In genomic region chr17:46940692-46941404, GRCh38 we compare ENCODE assay signal across 9 cellular contexts. TPM values are rescaled to one million over a fixed set of nuclear protein-coding genes. Genes with fewer than 3 reads are reported as not detected.
DNase-seq lines count a peak whose midpoint lies in the region; ATAC-seq and TF ChIP-seq lines count a peak whose summit lies in the region.
"Had no signal": no experiment of that assay in that cellular context is flagged by ENCODE, and none has a peak within 500 bp of the region (broad histone marks: within the 10 kb centered on the region; RNA-seq: fewer than 3 reads in every experiment).

No MANE protein-coding gene starts in this region.

- H3K36me3 ChIP-seq in A673 (ENCODE audit: insufficient read depth, low read length, poor library complexity, severe bottlenecking), result no peaks in the 10 kb centered on the region
- H3K36me3 ChIP-seq in RWPE2 (ENCODE audit: low read depth), result peaks cover 43% of the 10 kb centered on the region
- no peaks in the 10 kb centered on the region for H3K36me3 ChIP-seq in ovary
- H3K36me3 ChIP-seq in upper lobe of left lung, result peaks cover 16 to 57% (median 43%) of the 10 kb centered on the region in 4 donors

- no peaks in the 10 kb centered on the region for H3K9me3 Mint-ChIP-seq in activated T-helper 2 cell treated with anti-CD3 and anti-CD28 coated beads, Interferon-gamma antibody, Interleukin-2, Interleukin-4, amounts not matched to agents 10 μg/mL and 5 μg/mL and 100 μg/mL, durations not matched to agents 14 hours and 24 hours and 36 hours
- H3K9me3 Mint-ChIP-seq: stimulated activated naive CD8-positive, alpha-beta T cell treated with anti-CD3 and anti-CD28 coated beads, Interleukin-15, Interleukin-2, amounts not matched to agents 100 ng/mL and 50 ng/mL, for 24 hours had no signal

- peak; percentile 71 for TF ChIP-seq CTCF in A673 (conservative IDR thresholded peaks at IDR 0.05; ENCODE audit: low read depth, low read length)
- peak; percentile 93 for TF ChIP-seq CTCF in RWPE2 (IDR thresholded peaks at IDR 0.05; ENCODE audit: poor library complexity, severe bottlenecking)
- TF ChIP-seq CTCF in fibroblast of villous mesenchyme (IDR thresholded peaks at IDR 0.05; ENCODE audit: insufficient read depth, low read depth, low read length), result peak; percentile 95
- peak in 2 of 3 donors; percentile 47 to 48 for TF ChIP-seq CTCF in ovary (IDR thresholded peaks at IDR 0.05)
- TF ChIP-seq CTCF in upper lobe of left lung (IDR thresholded peaks at IDR 0.05), result peak; percentile 47 to 74 (median 66)

- WGBS in ovary, 3 donors, result 34 to 39% (median 38%) methylated on average over 7 of the region's 7 CpGs
- 50 to 54% methylated on average over 6 to 7 of the region's 7 CpGs for WGBS in upper lobe of left lung, 2 donors

- TF ChIP-seq EP300 in ovary (IDR thresholded peaks at IDR 0.05) (no peak), upper lobe of left lung (IDR thresholded peaks at IDR 0.05) (no peak)

- peak overlapping the region; percentile 24 for H3K27ac Mint-ChIP-seq in activated T-helper 2 cell treated with anti-CD3 and anti-CD28 coated beads, Interferon-gamma antibody, Interleukin-2, Interleukin-4, amounts not matched to agents 10 μg/mL and 5 μg/mL and 100 μg/mL, durations not matched to agents 14 hours and 24 hours and 36 hours
- H3K27ac Mint-ChIP-seq: stimulated activated naive CD8-positive, alpha-beta T cell treated with anti-CD3 and anti-CD28 coated beads, Interleukin-15, Interleukin-2, amounts not matched to agents 100 ng/mL and 50 ng/mL, for 24 hours had no signal

- H3K9me3 ChIP-seq in A673 (ENCODE audit: low read depth, low read length, poor library complexity, severe bottlenecking) (no peaks in the 10 kb centered on the region), RWPE2 (ENCODE audit: severe bottlenecking) (no peaks in the 10 kb centered on the region), ovary (no peaks in the 10 kb centered on the region), upper lobe of left lung (no peaks in the 10 kb centered on the region)

- CTCF ChIA-PET in A673 (lab: Charles Lee), result interaction anchor here (0.5 to 0.7 kb wide), 4 partner anchors 27 to 105 kb away, joined by 3 read pairs; no protein-coding TSS in a partner anchor

- no peak for TF ChIP-seq POLR2A in ovary (IDR thresholded peaks at IDR 0.05)
- TF ChIP-seq POLR2A in upper lobe of left lung (IDR thresholded peaks at IDR 0.05), result no peak

- no peak overlapping the region for H3K4me3 ChIP-seq in A673 (ENCODE audit: low read depth, low read length, poor library complexity, severe bottlenecking)
- no peak overlapping the region for H3K4me3 ChIP-seq in RWPE2 (ENCODE audit: severe bottlenecking)
- no peak overlapping the region for H3K4me3 ChIP-seq in fibroblast of villous mesenchyme (ENCODE audit: low read depth, low read length)
- H3K4me3 ChIP-seq in ovary, result no peak overlapping the region
- no peak overlapping the region for H3K4me3 ChIP-seq in upper lobe of left lung

- POLR2A ChIA-PET in A673 (lab: Charles Lee; ENCODE audit: low non-redundant PET), result no interaction called here

- no TSS peak for BruUV-seq in A673 (replicated peaks; lab: Mats Ljungman, UMichigan)

- peak overlapping the region; percentile 23 for H3K27ac ChIP-seq in A673 (ENCODE audit: low read depth, low read length, poor library complexity, severe bottlenecking)
- no peak overlapping the region for H3K27ac ChIP-seq in RWPE2 (ENCODE audit: poor library complexity, severe bottlenecking)
- H3K27ac ChIP-seq in ovary, result no peak overlapping the region
- H3K27ac ChIP-seq in upper lobe of left lung, result no peak overlapping the region

- no peak overlapping the region for H3K4me3 Mint-ChIP-seq in activated T-helper 2 cell treated with anti-CD3 and anti-CD28 coated beads, Interferon-gamma antibody, Interleukin-2, Interleukin-4, amounts not matched to agents 10 μg/mL and 5 μg/mL and 100 μg/mL, durations not matched to agents 14 hours and 24 hours and 36 hours (ENCODE audit: low read depth)
- H3K4me3 Mint-ChIP-seq: stimulated activated naive CD8-positive, alpha-beta T cell treated with anti-CD3 and anti-CD28 coated beads, Interleukin-15, Interleukin-2, amounts not matched to agents 100 ng/mL and 50 ng/mL, for 24 hours had no signal

- no peaks in the 10 kb centered on the region for H3K27me3 ChIP-seq in A673 (replicated peaks; ENCODE audit: insufficient read depth, low read depth, low read length, poor library complexity)
- no peaks in the 10 kb centered on the region for H3K27me3 ChIP-seq in RWPE2 (ENCODE audit: insufficient read depth, poor library complexity, severe bottlenecking)
- no peaks in the 10 kb centered on the region for H3K27me3 ChIP-seq in ovary
- no peaks in the 10 kb centered on the region for H3K27me3 ChIP-seq in upper lobe of left lung

- no peaks in the 10 kb centered on the region for H3K27me3 Mint-ChIP-seq in activated T-helper 2 cell treated with anti-CD3 and anti-CD28 coated beads, Interferon-gamma antibody, Interleukin-2, Interleukin-4, amounts not matched to agents 10 μg/mL and 5 μg/mL and 100 μg/mL, durations not matched to agents 14 hours and 24 hours and 36 hours (ENCODE audit: low read depth)
- H3K27me3 Mint-ChIP-seq: stimulated activated naive CD8-positive, alpha-beta T cell treated with anti-CD3 and anti-CD28 coated beads, Interleukin-15, Interleukin-2, amounts not matched to agents 100 ng/mL and 50 ng/mL, for 24 hours had no signal

- intact Hi-C loops in A673 (cut with micrococcal nuclease; ENCODE audit: unreplicated experiment), result loop anchor here (2.0 to 5.0 kb wide), 2 partner anchors 96 to 376 kb away; no protein-coding TSS in a partner anchor
- intact Hi-C loops in activated T-helper 2 cell treated with anti-CD3 and anti-CD28 coated beads, Interferon-gamma antibody, Interleukin-2, Interleukin-4, amounts not matched to agents 10 μg/mL and 5 μg/mL and 100 μg/mL, durations not matched to agents 14 hours and 24 hours and 36 hours (cut with micrococcal nuclease), result loop anchor here (5.0 kb wide), 1 partner anchor 99 kb away; no protein-coding TSS in a partner anchor
- intact Hi-C loops in ovary (cut with DNase I), result loop anchor here in 1 of 4 donors (10.0 kb wide), 1 partner anchor 54 kb away; no protein-coding TSS in a partner anchor

- ATAC-seq in GM18517 (IDR thresholded peaks at IDR 0.05; ENCODE audit: unreplicated experiment), result peak; percentile 66
- ATAC-seq in RWPE2 (ENCODE audit: low read depth), result peak; percentile 74
- ATAC-seq in upper lobe of left lung (ENCODE audit: low FRiP score in 2 of 2), result peak; percentile 60 to 82

- H3K36me3 Mint-ChIP-seq in activated T-helper 2 cell treated with anti-CD3 and anti-CD28 coated beads, Interferon-gamma antibody, Interleukin-2, Interleukin-4, amounts not matched to agents 10 μg/mL and 5 μg/mL and 100 μg/mL, durations not matched to agents 14 hours and 24 hours and 36 hours (ENCODE audit: low read depth), result peaks cover 48% of the 10 kb centered on the region

- H3K4me1 Mint-ChIP-seq in activated T-helper 2 cell treated with anti-CD3 and anti-CD28 coated beads, Interferon-gamma antibody, Interleukin-2, Interleukin-4, amounts not matched to agents 10 μg/mL and 5 μg/mL and 100 μg/mL, durations not matched to agents 14 hours and 24 hours and 36 hours (ENCODE audit: low read depth), result peaks cover 8% of the 10 kb centered on the region

- H3K4me1 ChIP-seq in A673 (ENCODE audit: insufficient read depth, low read length, poor library complexity, severe bottlenecking) (peaks cover 7% of the 10 kb centered on the region), RWPE2 (ENCODE audit: insufficient read depth, poor library complexity, severe bottlenecking) (no peaks in the 10 kb centered on the region), ovary (ENCODE audit: insufficient read depth) (peaks cover 11% of the 10 kb centered on the region), upper lobe of left lung (peaks cover 11 to 23% (median 18%) of the 10 kb centered on the region in 4 donors)

- DNase-seq in A673 (ENCODE audit: low spot score) (peak; percentile 64), M059J (ENCODE audit: low read depth) (peak; percentile 70), RWPE2 (ENCODE audit: low spot score) (no peak), fibroblast of villous mesenchyme (ENCODE audit: low read depth) (peak; percentile 77), ovary (peak; percentile 59 to 78 (median 69)), upper lobe of left lung (peak in 1 of 2 donors; percentile 51)
- peak; percentile 60 for DNase-seq in activated T-helper 2 cell treated with anti-CD3 and anti-CD28 coated beads, Interferon-gamma antibody, Interleukin-2, Interleukin-4, amounts not matched to agents 10 μg/mL and 5 μg/mL and 100 μg/mL, durations not matched to agents 14 hours and 24 hours and 36 hours (ENCODE audit: low spot score)

RNA-seq across cellular contexts. Expression of gene GOSR2, which starts 17.9 kb away (rescaled TPM):
- total RNA-seq in A673 (2021), result 34.5 and 36.7 TPM in 2 replicates
- 41.9 and 56.5 TPM in 2 replicates for total RNA-seq in M059J (2014; rRNA removed; shearing (Covaris generic))
- total RNA-seq in activated T-helper 2 cell treated with anti-CD3 and anti-CD28 coated beads, Interferon-gamma antibody, Interleukin-2, Interleukin-4, amounts not matched to agents 10 μg/mL and 5 μg/mL and 100 μg/mL, durations not matched to agents 14 hours and 24 hours and 36 hours, result 53.9 and 60.4 TPM in 2 replicates
- 55.7 and 65.6 TPM in 2 replicates for total RNA-seq in fibroblast of villous mesenchyme
- 10 to 100 TPM; 29.9 to 79.3 (median 59.9) TPM for total RNA-seq in ovary
- polyA plus RNA-seq in ovary, result 10 to 100 TPM; 24.2 to 53.1 TPM
- total RNA-seq in upper lobe of left lung, result 10 to 100 TPM; 40.3 to 79.6 (median 50.8) TPM

RNA-seq across cellular contexts. Expression of gene RPRML, which starts 38.2 kb away (rescaled TPM):
- total RNA-seq in A673 (2021) (not detected in 2 replicates), fibroblast of villous mesenchyme (not detected in 2 replicates), ovary (under 1 TPM in 1 of 7 donors, not detected in 6; 0.69 TPM), upper lobe of left lung (1 to 10 TPM in 1 of 6 donors, under 1 TPM in 2, not detected in 3; 0.30 to 3.9 (median 0.91) TPM)
- total RNA-seq in M059J (2014; rRNA removed; shearing (Covaris generic)), result not detected in 2 replicates
- not detected in 2 replicates for total RNA-seq in activated T-helper 2 cell treated with anti-CD3 and anti-CD28 coated beads, Interferon-gamma antibody, Interleukin-2, Interleukin-4, amounts not matched to agents 10 μg/mL and 5 μg/mL and 100 μg/mL, durations not matched to agents 14 hours and 24 hours and 36 hours
- not detected for polyA plus RNA-seq in ovary
